20 cellular contexts compared by ENCODE assay signal in the genomic region with DNA sequence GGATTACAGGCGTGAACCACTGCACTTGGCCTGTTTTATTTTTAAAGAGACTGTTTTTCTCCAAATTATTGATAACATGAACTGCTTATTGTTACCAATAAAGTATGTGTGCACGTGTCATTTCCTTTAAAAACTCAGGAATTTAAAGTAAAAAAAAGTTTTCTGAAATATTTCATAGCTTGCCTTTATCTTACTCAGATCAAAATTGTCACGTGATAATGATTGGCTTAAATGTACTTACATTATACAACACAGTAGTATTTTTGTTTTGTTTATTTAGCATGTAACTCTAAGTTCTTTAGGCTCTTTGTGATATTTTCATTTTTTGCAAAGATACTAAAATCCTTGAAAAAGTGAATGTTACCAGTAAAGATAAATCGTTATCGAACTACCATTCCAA.
"Had no signal": no experiment of that assay in that cellular context is flagged by ENCODE, and none has a peak within 500 bp of the region (broad histone marks: within the 10 kb centered on the region; RNA-seq: fewer than 3 reads in every experiment).

No MANE protein-coding gene starts in this region.

- H3K27me3 Mint-ChIP-seq: activated CD4-positive, alpha-beta T cell treated with anti-CD3 and anti-CD28 coated beads, Interleukin-2, amount 10 ng/mL, durations not matched to agents 24 days and 14 days; activated CD8-positive, alpha-beta T cell treated with anti-CD3 and anti-CD28 coated beads for 36 hours; activated naive CD8-positive, alpha-beta T cell treated with anti-CD3 and anti-CD28 coated beads, Interleukin-2, amount 10 ng/mL, durations not matched to agents 7 days and 5 days; activated T-helper 17 cell treated with anti-CD3 and anti-CD28 coated beads, Interleukin-2, amount 50 U/mL, for 72 hours; brain had no signal

- H3K9me3 Mint-ChIP-seq: activated CD8-positive, alpha-beta T cell treated with anti-CD3 and anti-CD28 coated beads for 36 hours; activated T-helper 17 cell treated with anti-CD3 and anti-CD28 coated beads, Interleukin-2, amount 50 U/mL, for 72 hours had no signal

- H3K4me3 Mint-ChIP-seq: activated CD4-positive, alpha-beta T cell treated with anti-CD3 and anti-CD28 coated beads, Interleukin-2, amount 10 ng/mL, durations not matched to agents 24 days and 14 days; activated CD8-positive, alpha-beta T cell treated with anti-CD3 and anti-CD28 coated beads for 36 hours; activated naive CD8-positive, alpha-beta T cell treated with anti-CD3 and anti-CD28 coated beads, Interleukin-2, amount 10 ng/mL, durations not matched to agents 7 days and 5 days; activated T-cell treated with anti-CD3 and anti-CD28 coated beads, Interleukin-2, amount 50 U/mL, for 72 hours; activated T-helper 17 cell treated with anti-CD3 and anti-CD28 coated beads, Interleukin-2, amount 50 U/mL, for 72 hours; brain had no signal

- FAIRE-seq: bronchial epithelial cell had no signal

- H3K36me3 ChIP-seq: SJCRH30 had no signal

- DNase-seq: activated CD4-positive, alpha-beta T cell treated with anti-CD3 and anti-CD28 coated beads, Interleukin-2, amount 10 ng/mL, durations not matched to agents 24 days and 14 days; activated CD4-positive, alpha-beta T cell treated with anti-CD3 and anti-CD28 coated beads, Interleukin-2, amount 50 U/mL, for 4 hours; activated CD8-positive, alpha-beta T cell treated with anti-CD3 and anti-CD28 coated beads for 36 hours; activated effector memory CD4-positive, alpha-beta T cell treated with anti-CD3 and anti-CD28 coated beads, Interleukin-2, amount 50 U/mL, for 16 hours; activated naive CD4-positive, alpha-beta T cell; activated naive CD4-positive, alpha-beta T cell treated with anti-CD3 and anti-CD28 coated beads, Interleukin-2, amount 50 U/mL, for 16 hours; activated naive CD8-positive, alpha-beta T cell treated with anti-CD3 and anti-CD28 coated beads, Interleukin-2, amount 10 ng/mL, durations not matched to agents 7 days and 5 days; activated T-cell treated with anti-CD3 and anti-CD28 coated beads, Interleukin-2, amount 50 U/mL, for 1 hour; activated T-cell treated with anti-CD3 and anti-CD28 coated beads, Interleukin-2, amount 50 U/mL, for 72 hours; amygdala; caudate nucleus; NCI-H2081; SHP77; T1000 had no signal

- H3K27ac ChIP-seq: SJCRH30, SK-N-MC had no signal

- H3K4me3 ChIP-seq: SJCRH30, SK-N-MC had no signal

- H3K9me3 ChIP-seq: SJCRH30 had no signal

- ATAC-seq: activated CD8-positive, alpha-beta T cell treated with anti-CD3 and anti-CD28 coated beads for 36 hours; activated T-cell treated with anti-CD3 and anti-CD28 coated beads, Interleukin-2, amount 50 U/mL, for 72 hours; activated T-helper 17 cell treated with anti-CD3 and anti-CD28 coated beads, Interleukin-2, amount 50 U/mL, for 72 hours; Panc1 had no signal

- H3K27me3 ChIP-seq: SJCRH30 had no signal

- H3K27ac Mint-ChIP-seq: activated CD4-positive, alpha-beta T cell treated with anti-CD3 and anti-CD28 coated beads, Interleukin-2, amount 10 ng/mL, durations not matched to agents 24 days and 14 days; activated CD8-positive, alpha-beta T cell treated with anti-CD3 and anti-CD28 coated beads for 36 hours; activated naive CD8-positive, alpha-beta T cell treated with anti-CD3 and anti-CD28 coated beads, Interleukin-2, amount 10 ng/mL, durations not matched to agents 7 days and 5 days; activated T-cell treated with anti-CD3 and anti-CD28 coated beads, Interleukin-2, amount 50 U/mL, for 72 hours; activated T-helper 17 cell treated with anti-CD3 and anti-CD28 coated beads, Interleukin-2, amount 50 U/mL, for 72 hours had no signal
